In genomic region chr16:53817117-53817516, GRCh38 we compare ENCODE assay signal across 10 cellular contexts.
DNase-seq lines count a peak whose midpoint lies in the region; ATAC-seq and TF ChIP-seq lines count a peak whose summit lies in the region.
"Had no signal": no experiment of that assay in that cellular context is flagged by ENCODE, and none has a peak within 500 bp of the region (broad histone marks: within the 10 kb centered on the region; RNA-seq: fewer than 3 reads in every experiment).

No MANE protein-coding gene starts in this region.

- no peak for TF ChIP-seq CTCF in RWPE1 (conservative IDR thresholded peaks at IDR 0.05; ENCODE audit: low read depth)

- DNase-seq in EH (ENCODE audit: low read depth) = peak; percentile 94
- DNase-seq in RWPE1 (ENCODE audit: low spot score) = peak; percentile 72
- peak; percentile 85 for DNase-seq in fibroblast of gingiva (ENCODE audit: low read depth)
- DNase-seq in pulmonary artery endothelial cell (ENCODE audit: low read depth, low spot score) = peak; percentile 17
- DNase-seq in NCI-H1092 treated with DMSO at 0.1 percent for 48 hours (lab: John Stamatoyannopoulos, UW) = no peak
- DNase-seq: NCI-H1417 had no signal

- CTCF ChIA-PET in RWPE1 (lab: Yijun Ruan, JAX) = interaction anchor here (0.7 kb wide), 2 partner anchors 18 to 989 kb away, joined by 3 to 4 read pairs; no protein-coding TSS in a partner anchor

- no peak overlapping the region for H3K27ac ChIP-seq in RWPE1

- POLR2A ChIA-PET in RWPE1 (lab: Yijun Ruan, JAX; ENCODE audit: low non-redundant PET) = no interaction called here

- no peak for ATAC-seq in HG02798 (IDR thresholded peaks at IDR 0.05; ENCODE audit: poor library complexity, unreplicated experiment)
- no peak for ATAC-seq in GM18861 (IDR thresholded peaks at IDR 0.05; ENCODE audit: unreplicated experiment)
- ATAC-seq in HG02981 (IDR thresholded peaks at IDR 0.05; ENCODE audit: unreplicated experiment) = no peak
- ATAC-seq: sciatic nerve had no signal
